ENCODE assay signal across 18 cellular contexts in the genomic region with DNA sequence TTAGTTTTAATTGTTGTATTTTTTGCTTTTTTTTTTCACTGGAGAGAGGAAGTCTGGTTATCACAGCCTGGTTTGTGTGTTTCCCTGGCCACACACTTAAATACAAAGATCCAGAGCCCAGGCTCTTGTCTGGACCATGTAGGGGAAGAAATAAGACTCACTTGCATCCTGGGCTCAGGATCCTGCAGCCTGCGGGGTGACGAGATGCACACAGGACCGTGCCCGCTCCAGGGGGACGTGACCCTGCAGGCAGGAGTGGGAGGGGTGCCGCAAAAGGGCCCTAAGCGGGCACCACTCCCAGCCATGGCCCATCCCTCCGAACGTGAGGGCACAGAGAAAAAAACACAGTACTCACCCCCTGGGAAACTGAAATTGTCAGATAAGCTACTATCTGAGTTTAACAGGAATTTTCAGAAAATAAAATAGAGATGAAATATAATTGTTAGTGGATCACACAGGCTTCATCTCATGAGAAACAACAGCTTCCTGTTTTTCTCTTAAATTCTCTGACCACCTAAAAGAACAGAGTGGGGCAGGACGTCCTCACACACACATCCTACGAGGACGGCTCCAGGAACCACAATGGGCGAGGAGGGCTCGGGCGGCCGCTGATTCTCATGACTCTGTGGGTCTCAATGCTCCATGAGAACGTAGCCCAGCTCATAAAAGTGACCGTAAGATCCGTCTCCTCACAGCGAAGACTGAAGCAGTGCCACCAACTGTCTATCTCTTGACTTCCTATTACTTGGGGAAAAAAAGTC.
A peak's percentile ranks its signal among the peaks of the same experiment; 100 is the strongest.
DNase-seq lines count a peak whose midpoint lies in the region; ATAC-seq, FAIRE-seq and TF ChIP-seq lines count a peak whose summit lies in the region.
"Had no signal": no experiment of that assay in that cellular context is flagged by ENCODE, and none has a peak within 500 bp of the region (broad histone marks: within the 10 kb centered on the region; RNA-seq: fewer than 3 reads in every experiment).

No MANE protein-coding gene starts in this region.

- H3K9ac ChIP-seq in SU-DHL-6 (ENCODE audit: low read length): peak overlapping the region; percentile 27
- H3K9ac ChIP-seq: SK-N-SH had no signal

- CTCF ChIA-PET in activated CD4-positive, alpha-beta T cell treated with anti-CD3 and anti-CD28 coated beads, Interleukin-2, amount 10 ng/mL, durations not matched to agents 7 days and 5 days (lab: Charles Lee): interaction anchor here (1.0 kb wide), 1 partner anchor 72 kb away, joined by 3 read pairs; no protein-coding TSS in a partner anchor

- TF ChIP-seq CTCF in SU-DHL-6 (IDR thresholded peaks at IDR 0.05; ENCODE audit: insufficient read depth, low read length, poor library complexity, severe bottlenecking) (no peak), thyroid gland (IDR thresholded peaks at IDR 0.05) (no peak)

- no peaks in the 10 kb centered on the region for H4K20me1 ChIP-seq in SU-DHL-6 (ENCODE audit: low read depth, low read length)

- H3K4me3 ChIP-seq in SU-DHL-6 (ENCODE audit: insufficient read depth, low read length, poor library complexity, severe bottlenecking) (no peak overlapping the region), thyroid gland (replicated peaks in 1 of 3) (no peak overlapping the region)
- peak overlapping the region; percentile 42 for H3K4me3 ChIP-seq in effector memory CD4-positive, alpha-beta T cell (ENCODE audit: insufficient read depth, low read depth, low read length, poor library complexity, severe bottlenecking)
- H3K4me3 ChIP-seq: colonic mucosa had no signal

- H3K9me2 ChIP-seq in SU-DHL-6 (replicated peaks; ENCODE audit: insufficient read depth, low read length): no peaks in the 10 kb centered on the region
- H3K9me2 ChIP-seq: SK-N-SH had no signal

- H3F3A ChIP-seq in SU-DHL-6 (ENCODE audit: insufficient read depth): no peaks in the 10 kb centered on the region

- FAIRE-seq in urothelium cell line (lab: Jason Lieb, UNC): no peak

- peaks cover 14% of the 10 kb centered on the region for H3K4me1 ChIP-seq in effector memory CD4-positive, alpha-beta T cell (ENCODE audit: control insufficient read depth, insufficient read depth, low read length, poor library complexity, severe bottlenecking)
- no peaks in the 10 kb centered on the region for H3K4me1 ChIP-seq in thyroid gland
- H3K4me1 ChIP-seq: colonic mucosa had no signal

- intact Hi-C loops in thyroid gland (cut with DNase I): no loop called here

- peaks cover 2% of the 10 kb centered on the region for H3K27me3 Mint-ChIP-seq in activated CD4-positive, alpha-beta T cell treated with anti-CD3 and anti-CD28 coated beads, Interleukin-2, amount 10 ng/mL, durations not matched to agents 7 days and 5 days

- POLR2A ChIA-PET in activated CD4-positive, alpha-beta T cell treated with anti-CD3 and anti-CD28 coated beads, Interleukin-2, amount 10 ng/mL, durations not matched to agents 7 days and 5 days (lab: Charles Lee): no interaction called here

- H3K27ac ChIP-seq in SU-DHL-6 (ENCODE audit: low read depth, low read length) (no peak overlapping the region), thyroid gland (no peak overlapping the region)
- no peak overlapping the region for H3K27ac ChIP-seq in effector memory CD4-positive, alpha-beta T cell (ENCODE audit: insufficient read depth, low read length, poor library complexity, severe bottlenecking)
- H3K27ac ChIP-seq: colonic mucosa, HL-60 had no signal

- H3K36me3 Mint-ChIP-seq in activated CD4-positive, alpha-beta T cell treated with anti-CD3 and anti-CD28 coated beads, Interleukin-2, amount 10 ng/mL, durations not matched to agents 7 days and 5 days (ENCODE audit: low read depth): peaks cover 2% of the 10 kb centered on the region
- no peaks in the 10 kb centered on the region for H3K36me3 Mint-ChIP-seq in stimulated activated effector memory CD8-positive, alpha-beta T cell treated with anti-CD3 and anti-CD28 coated beads, Interleukin-12 subunit alpha, Interleukin-12 subunit beta, amount 100 ng/mL, for 72 hours

- H3K36me3 ChIP-seq in SU-DHL-6 (ENCODE audit: low read length): no peaks in the 10 kb centered on the region
- H3K36me3 ChIP-seq in effector memory CD4-positive, alpha-beta T cell (ENCODE audit: control insufficient read depth, insufficient read depth, low read length): no peaks in the 10 kb centered on the region
- H3K36me3 ChIP-seq in thyroid gland: no peaks in the 10 kb centered on the region
- H3K36me3 ChIP-seq: colonic mucosa had no signal

- no peak for TF ChIP-seq POLR2A in thyroid gland (IDR thresholded peaks at IDR 0.05)

- H3K27me3 ChIP-seq in SU-DHL-6 (ENCODE audit: low read length) (no peaks in the 10 kb centered on the region), thyroid gland (no peaks in the 10 kb centered on the region)
- no peaks in the 10 kb centered on the region for H3K27me3 ChIP-seq in effector memory CD4-positive, alpha-beta T cell (replicated peaks; ENCODE audit: control insufficient read depth, insufficient read depth, low read length, poor library complexity, severe bottlenecking)
- H3K27me3 ChIP-seq: colonic mucosa had no signal

- peak overlapping the region; percentile 93 for H3K27ac Mint-ChIP-seq in activated CD4-positive, alpha-beta T cell treated with anti-CD3 and anti-CD28 coated beads, Interleukin-2, amount 10 ng/mL, durations not matched to agents 7 days and 5 days
- H3K27ac Mint-ChIP-seq in stimulated activated effector memory CD8-positive, alpha-beta T cell treated with anti-CD3 and anti-CD28 coated beads, Interleukin-12 subunit alpha, Interleukin-12 subunit beta, amount 100 ng/mL, for 72 hours: peak overlapping the region; percentile 97

- no peaks in the 10 kb centered on the region for H3K79me2 ChIP-seq in SU-DHL-6 (ENCODE audit: insufficient read depth, low read length)

- peak overlapping the region; percentile 93 for H2AFZ ChIP-seq in SU-DHL-6 (ENCODE audit: low read depth, low read length, severe bottlenecking)

- peaks cover 28% of the 10 kb centered on the region for H3K4me1 Mint-ChIP-seq in activated CD4-positive, alpha-beta T cell treated with anti-CD3 and anti-CD28 coated beads, Interleukin-2, amount 10 ng/mL, durations not matched to agents 7 days and 5 days
- peaks cover 36% of the 10 kb centered on the region for H3K4me1 Mint-ChIP-seq in stimulated activated effector memory CD8-positive, alpha-beta T cell treated with anti-CD3 and anti-CD28 coated beads, Interleukin-12 subunit alpha, Interleukin-12 subunit beta, amount 100 ng/mL, for 72 hours

- ATAC-seq in stimulated activated effector memory CD8-positive, alpha-beta T cell treated with anti-CD3 and anti-CD28 coated beads, Interleukin-12 subunit alpha, Interleukin-12 subunit beta, amount 100 ng/mL, for 72 hours: peak; percentile 39
- ATAC-seq: HCT116 had no signal

- H3K9me3 Mint-ChIP-seq in activated CD4-positive, alpha-beta T cell treated with anti-CD3 and anti-CD28 coated beads, Interleukin-2, amount 10 ng/mL, durations not matched to agents 7 days and 5 days: no peaks in the 10 kb centered on the region
- no peaks in the 10 kb centered on the region for H3K9me3 Mint-ChIP-seq in stimulated activated effector memory CD8-positive, alpha-beta T cell treated with anti-CD3 and anti-CD28 coated beads, Interleukin-12 subunit alpha, Interleukin-12 subunit beta, amount 100 ng/mL, for 72 hours

- peak overlapping the region; percentile 53 for H3K4me3 Mint-ChIP-seq in activated CD4-positive, alpha-beta T cell treated with anti-CD3 and anti-CD28 coated beads, Interleukin-2, amount 10 ng/mL, durations not matched to agents 7 days and 5 days
- peak overlapping the region; percentile 80 for H3K4me3 Mint-ChIP-seq in stimulated activated effector memory CD8-positive, alpha-beta T cell treated with anti-CD3 and anti-CD28 coated beads, Interleukin-12 subunit alpha, Interleukin-12 subunit beta, amount 100 ng/mL, for 72 hours

- WGBS in thyroid gland, 2 donors: 83 to 86% methylated on average over 20 of the region's 20 CpGs

- H3K9me3 ChIP-seq in SU-DHL-6 (ENCODE audit: insufficient read depth, low read length) (no peaks in the 10 kb centered on the region), thyroid gland (no peaks in the 10 kb centered on the region)
- H3K9me3 ChIP-seq in effector memory CD4-positive, alpha-beta T cell (ENCODE audit: control insufficient read depth, low read length): no peaks in the 10 kb centered on the region
- H3K9me3 ChIP-seq: colonic mucosa had no signal

- peak overlapping the region; percentile 39 for H3K4me2 ChIP-seq in SU-DHL-6 (ENCODE audit: low read depth, low read length, poor library complexity, severe bottlenecking)
- H3K4me2 ChIP-seq: SK-N-SH had no signal

- DNase-seq in activated CD4-positive, alpha-beta T cell treated with anti-CD3 and anti-CD28 coated beads, Interleukin-2, amount 10 ng/mL, durations not matched to agents 7 days and 5 days: no peak
- DNase-seq in activated CD4-positive, alpha-beta T cell treated with anti-CD3 and anti-CD28 coated beads for 4 hours: no peak
- no peak for DNase-seq in effector memory CD4-positive, alpha-beta T cell
- no peak for DNase-seq in stimulated activated effector memory CD8-positive, alpha-beta T cell treated with anti-CD3 and anti-CD28 coated beads, Interleukin-12 subunit alpha, Interleukin-12 subunit beta, amount 100 ng/mL, for 72 hours (ENCODE audit: low spot score in 2 of 2)
- DNase-seq in thyroid gland (no peak), NCI-H1436 (lab: John Stamatoyannopoulos, UW) (no peak), urothelium cell line (ENCODE audit: low spot score) (no peak)
- DNase-seq: erythroblast; GDM1; KBM-7; mesenchymal stem cell; NCI-H748 treated with DMSO at 0.1 percent for 48 hours; SK-N-SH; stimulated activated CD4-positive, alpha-beta T cell treated with anti-CD3 and anti-CD28 coated beads, Interleukin-4, amount 100 ng/mL, for 24 hours had no signal
